In the genomic region with DNA sequence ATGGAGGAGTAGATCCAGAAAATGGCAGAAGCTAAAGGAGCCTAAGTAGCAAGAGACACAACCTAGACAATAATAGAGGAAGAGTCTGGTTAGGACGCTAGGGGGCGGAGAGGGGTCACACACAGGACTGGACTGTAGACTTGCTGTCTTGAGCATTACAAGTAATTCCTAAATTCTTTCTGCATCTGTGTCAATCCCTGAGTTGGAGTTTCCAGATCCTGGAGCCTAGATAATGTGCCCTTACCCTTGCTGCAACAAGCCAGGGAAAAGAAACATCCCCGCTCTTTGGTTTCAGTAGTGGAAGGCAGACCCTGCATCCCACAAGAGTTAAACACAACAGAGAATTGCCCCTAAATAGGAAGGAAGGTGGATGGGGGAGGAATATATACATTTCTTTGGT, we compare ENCODE assay signal across 8 cellular contexts. TPM values are rescaled to one million over a fixed set of nuclear protein-coding genes. Genes with fewer than 3 reads are reported as not detected.
DNase-seq lines count a peak whose midpoint lies in the region; ATAC-seq, FAIRE-seq and TF ChIP-seq lines count a peak whose summit lies in the region.

No MANE protein-coding gene starts in this region.

- peak; percentile 81 for ATAC-seq in GM18520 (IDR thresholded peaks at IDR 0.05; ENCODE audit: unreplicated experiment)
- ATAC-seq in HG02970 (IDR thresholded peaks at IDR 0.05; ENCODE audit: low FRiP score, unreplicated experiment) = peak; percentile 62

- DNase-seq in AG20443 (ENCODE audit: low spot score) = peak; percentile 87
- peak; percentile 26 for DNase-seq in NCI-H146 treated with DMSO at 0.1 percent for 48 hours (lab: John Stamatoyannopoulos, UW; ENCODE audit: unreplicated experiment)
- DNase-seq in T47D (ENCODE audit: low read depth in 1 of 2, low spot score in 1 of 2) = peak; percentile 64 to 90
- DNase-seq in keratinocyte (ENCODE audit: low read depth, low spot score) = peak; percentile 41
- DNase-seq in stimulated activated CD4-positive, alpha-beta T cell treated with anti-CD3 and anti-CD28 coated beads, Interleukin-2, amount 100 ng/mL, for 24 hours = peak; percentile 65 to 68

- H3K4me1 ChIP-seq in keratinocyte (ENCODE audit: control insufficient read depth, extremely low read depth, insufficient read depth, low read length) = no peaks in the 10 kb centered on the region

- H3K27me3 ChIP-seq in SU-DHL-6 (ENCODE audit: low read length) (no peaks in the 10 kb centered on the region), keratinocyte (ENCODE audit: control insufficient read depth, extremely low read depth, insufficient read depth, low read length) (no peaks in the 10 kb centered on the region)

- H3K9me3 ChIP-seq in SU-DHL-6 (ENCODE audit: insufficient read depth, low read length) = no peaks in the 10 kb centered on the region
- H3K9me3 ChIP-seq in keratinocyte (ENCODE audit: control insufficient read depth, low read depth, low read length) = no peaks in the 10 kb centered on the region

- H3F3A ChIP-seq in SU-DHL-6 (ENCODE audit: insufficient read depth) = no peaks in the 10 kb centered on the region

- H3K4me3 ChIP-seq in SU-DHL-6 (ENCODE audit: insufficient read depth, low read length, poor library complexity, severe bottlenecking) = no peak overlapping the region
- H3K4me3 ChIP-seq in keratinocyte (ENCODE audit: control insufficient read depth in 2 of 3, extremely low read depth in 1 of 3, insufficient read depth in 2 of 3, low read depth in 1 of 3, low read length in 3 of 3) = no peak overlapping the region

- peak; percentile 90 for FAIRE-seq in keratinocyte (lab: Jason Lieb, UNC)

- no peak overlapping the region for H3K9ac ChIP-seq in SU-DHL-6 (ENCODE audit: low read length)
- no peak overlapping the region for H3K9ac ChIP-seq in keratinocyte (ENCODE audit: control insufficient read depth, extremely low read depth, insufficient read depth, low read length)

- H3K36me3 ChIP-seq in SU-DHL-6 (ENCODE audit: low read length) (no peaks in the 10 kb centered on the region), keratinocyte (ENCODE audit: control insufficient read depth in 2 of 2, extremely low read depth in 1 of 2, insufficient read depth in 2 of 2, low read length in 2 of 2) (no peaks in the 10 kb centered on the region)

- TF ChIP-seq CTCF in SU-DHL-6 (IDR thresholded peaks at IDR 0.05; ENCODE audit: insufficient read depth, low read length, poor library complexity, severe bottlenecking) (peak; percentile 24), keratinocyte (optimal IDR thresholded peaks at IDR 0.05 in 1 of 3, IDR thresholded peaks at IDR 0.05 in 1 of 3, conservative IDR thresholded peaks at IDR 0.05 in 1 of 3; ENCODE audit: extremely low read depth in 1 of 3, insufficient read depth in 2 of 3, low read length in 3 of 3) (peak; percentile 86 to 94 (median 93))

- no peak overlapping the region for H3K4me2 ChIP-seq in SU-DHL-6 (ENCODE audit: low read depth, low read length, poor library complexity, severe bottlenecking)
- no peak overlapping the region for H3K4me2 ChIP-seq in keratinocyte (ENCODE audit: control insufficient read depth, extremely low read depth, insufficient read depth, low read depth, low read length)

- H3K9me2 ChIP-seq in SU-DHL-6 (replicated peaks; ENCODE audit: insufficient read depth, low read length) = no peaks in the 10 kb centered on the region

- dilution Hi-C loops in keratinocyte (cut with MboI; ENCODE audit: extremely low pct_ligation_motif_present, low sequenced_read_pairs) = no loop called here

- no peak overlapping the region for H2AFZ ChIP-seq in SU-DHL-6 (ENCODE audit: low read depth, low read length, severe bottlenecking)
- no peak overlapping the region for H2AFZ ChIP-seq in keratinocyte (ENCODE audit: control insufficient read depth, low read length)

- in situ Hi-C loops in T47D (cut with HindIII; ENCODE audit: low pct_unique_long_range_greater_than_20kb, low sequenced_read_pairs) = no loop called here

- H3K9me1 ChIP-seq in keratinocyte (ENCODE audit: control insufficient read depth, extremely low read depth, insufficient read depth, low read length) = no peaks in the 10 kb centered on the region

- H4K20me1 ChIP-seq in SU-DHL-6 (ENCODE audit: low read depth, low read length) (no peaks in the 10 kb centered on the region), keratinocyte (ENCODE audit: control insufficient read depth, extremely low read depth, insufficient read depth, low read length) (no peaks in the 10 kb centered on the region)

- H3K79me2 ChIP-seq in SU-DHL-6 (ENCODE audit: insufficient read depth, low read length) (no peaks in the 10 kb centered on the region), keratinocyte (ENCODE audit: control insufficient read depth, insufficient read depth, low read length) (no peaks in the 10 kb centered on the region)

- no peak overlapping the region for H3K27ac ChIP-seq in SU-DHL-6 (ENCODE audit: low read depth, low read length)
- H3K27ac ChIP-seq in keratinocyte (ENCODE audit: control insufficient read depth, insufficient read depth, low read length) = no peak overlapping the region

RNA-seq across cellular contexts. Expression of a gene that starts 14.9 kb away (rescaled TPM):
- not detected in 3 replicates for polyA plus RNA-seq in keratinocyte
- polyA plus RNA-seq in keratinocyte (2011; ENCODE audit: low read depth) = not detected
- polyA plus RNA-seq in keratinocyte (2011; cell fraction: cytosol; rRNA removed) = not detected in 2 replicates
- not detected in 2 replicates for polyA plus RNA-seq in keratinocyte (2011; cell fraction: nucleus; rRNA removed)
- 0.06 TPM in 1 of 2 replicates, not detected in the other for polyA plus RNA-seq in keratinocyte (2012; ENCODE audit: low replicate concordance)
- not detected in 3 replicates for polyA minus RNA-seq in keratinocyte
- polyA minus RNA-seq in keratinocyte (2011; cell fraction: cytosol; rRNA and poly(A)+ RNA removed) = not detected
- polyA minus RNA-seq in keratinocyte (2011; cell fraction: nucleus; rRNA and poly(A)+ RNA removed) = not detected in 2 replicates

RNA-seq across cellular contexts. Expression of a gene that starts 20.4 kb away (rescaled TPM):
- 6.9 to 12.4 TPM (median 10.0 TPM) in 3 replicates for polyA plus RNA-seq in keratinocyte
- polyA plus RNA-seq in keratinocyte (2011; ENCODE audit: low read depth) = 9.1 TPM
- 7.1 and 10.9 TPM in 2 replicates for polyA plus RNA-seq in keratinocyte (2011; cell fraction: cytosol; rRNA removed)
- 9.7 and 10.5 TPM in 2 replicates for polyA plus RNA-seq in keratinocyte (2011; cell fraction: nucleus; rRNA removed)
- 5.7 and 23.6 TPM in 2 replicates for polyA plus RNA-seq in keratinocyte (2012; ENCODE audit: low replicate concordance)
- polyA minus RNA-seq in keratinocyte = 4.4 to 12.1 TPM (median 9.6 TPM) in 3 replicates
- polyA minus RNA-seq in keratinocyte (2011; cell fraction: cytosol; rRNA and poly(A)+ RNA removed) = 12.3 TPM
- 8.1 and 14.1 TPM in 2 replicates for polyA minus RNA-seq in keratinocyte (2011; cell fraction: nucleus; rRNA and poly(A)+ RNA removed)

Comparison
In these comparisons a context has a peak if more than half of its experiments do, and no peak if none do; other contexts are left out.
1. DNase-seq: peak in every context shown above with its lines; median percentile 87 in AG20443; 77 in T47D; 66 in stimulated activated CD4-positive, alpha-beta T cell treated with anti-CD3 and anti-CD28 coated beads, Interleukin-2, amount 100 ng/mL, for 24 hours; 41 in keratinocyte; 26 in NCI-H146 treated with DMSO at 0.1 percent for 48 hours.